Comparison of ENCODE assay signal across 1 cellular context in genomic region chr2:240615830-240616547, GRCh38.
TF ChIP-seq lines count a peak whose summit lies in the region.

No MANE protein-coding gene starts in this region.

TF ChIP-seq in K562, 482 proteins besides CTCF, POLR2A, EP300 and RAD21:
- TF ChIP-seq HCFC1 (IDR thresholded peaks at IDR 0.05; ENCODE audit: low read depth, low read length) = no peak
- TF ChIP-seq NFIC (IDR thresholded peaks at IDR 0.05) = peak; percentile 45; the same call in 1 of the 2 replicates
